In genomic region chr17:10292057-10292931, GRCh38 we compare ENCODE assay signal across 9 cellular contexts.
DNase-seq lines count a peak whose midpoint lies in the region; ATAC-seq, FAIRE-seq and TF ChIP-seq lines count a peak whose summit lies in the region.
"Had no signal": no experiment of that assay in that cellular context is flagged by ENCODE, and none has a peak within 500 bp of the region (broad histone marks: within the 10 kb centered on the region; RNA-seq: fewer than 3 reads in every experiment).

No MANE protein-coding gene starts in this region.

- H3K4me3 ChIP-seq in fibroblast of pulmonary artery (replicated peaks; ENCODE audit: low read depth, low read length), result peak overlapping the region; percentile 68
- no peak overlapping the region for H3K4me3 ChIP-seq in dorsolateral prefrontal cortex

- H3K27me3 Mint-ChIP-seq in WTC11 (ENCODE audit: low read depth), result no peaks in the 10 kb centered on the region; the same call in 1 of the 2 replicates
- H3K27me3 Mint-ChIP-seq in Calu3 (ENCODE audit: unreplicated experiment), result no peaks in the 10 kb centered on the region

- H3K27me3 ChIP-seq in dorsolateral prefrontal cortex, result peaks cover 0 to 17% (median 0%) of the 10 kb centered on the region in 45 donors

- H3K4me3 Mint-ChIP-seq in WTC11, result no peak overlapping the region
- no peak overlapping the region for H3K4me3 Mint-ChIP-seq in Calu3 (ENCODE audit: low read depth, unreplicated experiment)

- DNase-seq in activated naive CD4-positive, alpha-beta T cell treated with anti-CD3 and anti-CD28 coated beads, Interleukin-2, amount 50 U/mL, for 72 hours (ENCODE audit: low spot score in 2 of 2), result no peak
- no peak for DNase-seq in activated naive CD4-positive, alpha-beta T cell (lab: John Stamatoyannopoulos, UW)
- DNase-seq in fibroblast of pulmonary artery (ENCODE audit: low read depth) (peak; percentile 77), urothelium cell line (ENCODE audit: low spot score) (peak; percentile 70), WTC11 (ENCODE audit: low spot score) (no peak), dorsolateral prefrontal cortex (no peak), Calu3 (no peak)

- H3K4me1 Mint-ChIP-seq in WTC11 (peaks cover 12% of the 10 kb centered on the region), Calu3 (ENCODE audit: low read depth, unreplicated experiment) (no peaks in the 10 kb centered on the region)

- no peak overlapping the region for H3K27ac Mint-ChIP-seq in activated naive CD4-positive, alpha-beta T cell treated with anti-CD3 and anti-CD28 coated beads, Interleukin-2, amount 50 U/mL, for 72 hours
- no peak overlapping the region for H3K27ac Mint-ChIP-seq in WTC11
- no peak overlapping the region for H3K27ac Mint-ChIP-seq in Calu3 (ENCODE audit: unreplicated experiment)

- BruUV-seq in Calu3 (replicated peaks; lab: Mats Ljungman, UMichigan), result no TSS peak

- peaks cover 0 to 7% of the 10 kb centered on the region in 2 donors for H3K9me3 Mint-ChIP-seq in activated naive CD4-positive, alpha-beta T cell treated with anti-CD3 and anti-CD28 coated beads, Interleukin-2, amount 50 U/mL, for 72 hours
- no peaks in the 10 kb centered on the region for H3K9me3 Mint-ChIP-seq in WTC11
- peaks cover 10% of the 10 kb centered on the region for H3K9me3 Mint-ChIP-seq in Calu3 (ENCODE audit: low read depth, unreplicated experiment)

- ATAC-seq in activated naive CD4-positive, alpha-beta T cell treated with anti-CD3 and anti-CD28 coated beads, Interleukin-2, amount 50 U/mL, for 72 hours, result peak; percentile 49 to 69
- peak; percentile 71 for ATAC-seq in HG03565 (IDR thresholded peaks at IDR 0.05; ENCODE audit: unreplicated experiment)
- ATAC-seq in WTC11, result no peak

- CTCF ChIA-PET in WTC11 (lab: Charles Lee) (interaction anchor here (0.9 to 5.9 kb wide), 4 partner anchors 61 to 364 kb away, joined by 3 to 131 read pairs (median 6); no protein-coding TSS in a partner anchor), Calu3 (lab: Charles Lee) (interaction anchor here (0.6 kb wide), 1 partner anchor 294 kb away, joined by 7 read pairs; no protein-coding TSS in a partner anchor)

- POLR2A ChIA-PET in WTC11 (lab: Charles Lee), result interaction anchor here (0.5 kb wide), 1 partner anchor 94 kb away, joined by 6 read pairs; the partner anchor contains the start of gene GAS7

- intact Hi-C loops in dorsolateral prefrontal cortex (cut with DNase I) (no loop called here), Calu3 (cut with micrococcal nuclease; ENCODE audit: unreplicated experiment) (no loop called here)

- H3K36me3 Mint-ChIP-seq in activated naive CD4-positive, alpha-beta T cell treated with anti-CD3 and anti-CD28 coated beads, Interleukin-2, amount 50 U/mL, for 72 hours, result no peaks in the 10 kb centered on the region
- H3K36me3 Mint-ChIP-seq in WTC11 (no peaks in the 10 kb centered on the region), Calu3 (ENCODE audit: insufficient read depth, unreplicated experiment) (no peaks in the 10 kb centered on the region)

- H3K27ac ChIP-seq in dorsolateral prefrontal cortex, result no peak overlapping the region
- H3K27ac ChIP-seq: C4-2B had no signal

- TF ChIP-seq CTCF in fibroblast of pulmonary artery (IDR thresholded peaks at IDR 0.05; ENCODE audit: low read length, missing control alignments), result no peak
- no peak for TF ChIP-seq CTCF in WTC11 (IDR thresholded peaks at IDR 0.05)
- TF ChIP-seq CTCF in dorsolateral prefrontal cortex (IDR thresholded peaks at IDR 0.05 in 54 of 56, conservative IDR thresholded peaks at IDR 0.05 in 2 of 56; ENCODE audit: low read depth in 1 of 56, partially characterized antibody in 56 of 56), result no peak
- no peak for TF ChIP-seq CTCF in Calu3 (IDR thresholded peaks at IDR 0.05; ENCODE audit: unreplicated experiment)

- no peak for FAIRE-seq in urothelium cell line (lab: Jason Lieb, UNC)

TF ChIP-seq in WTC11, 78 proteins besides CTCF, POLR2A, EP300 and RAD21 (continues in another document):
- TF ChIP-seq ZNF396 (CRISPR knock-in tag; IDR thresholded peaks at IDR 0.05; ENCODE audit: borderline replicate concordance) (no peak), MLX (CRISPR knock-in tag; IDR thresholded peaks at IDR 0.05) (no peak), CBFB (CRISPR knock-in tag; IDR thresholded peaks at IDR 0.05; ENCODE audit: low read depth) (no peak), CDX4 (CRISPR knock-in tag; IDR thresholded peaks at IDR 0.05; ENCODE audit: borderline replicate concordance) (no peak), RELA (CRISPR knock-in tag; IDR thresholded peaks at IDR 0.05; ENCODE audit: borderline replicate concordance) (no peak), ZNF317 (CRISPR knock-in tag; IDR thresholded peaks at IDR 0.05; ENCODE audit: borderline replicate concordance, low read depth) (no peak), GTF2I (CRISPR knock-in tag; conservative IDR thresholded peaks at IDR 0.05) (no peak), GABPB1 (CRISPR knock-in tag; IDR thresholded peaks at IDR 0.05) (no peak), ETV6 (CRISPR knock-in tag; IDR thresholded peaks at IDR 0.05) (no peak), JAZF1 (CRISPR knock-in tag; IDR thresholded peaks at IDR 0.05) (no peak), KAT7 (CRISPR knock-in tag; IDR thresholded peaks at IDR 0.05; ENCODE audit: borderline replicate concordance) (no peak), FOXJ3 (CRISPR knock-in tag; IDR thresholded peaks at IDR 0.05; ENCODE audit: borderline replicate concordance) (no peak)
- TF ChIP-seq, protein P1, sequence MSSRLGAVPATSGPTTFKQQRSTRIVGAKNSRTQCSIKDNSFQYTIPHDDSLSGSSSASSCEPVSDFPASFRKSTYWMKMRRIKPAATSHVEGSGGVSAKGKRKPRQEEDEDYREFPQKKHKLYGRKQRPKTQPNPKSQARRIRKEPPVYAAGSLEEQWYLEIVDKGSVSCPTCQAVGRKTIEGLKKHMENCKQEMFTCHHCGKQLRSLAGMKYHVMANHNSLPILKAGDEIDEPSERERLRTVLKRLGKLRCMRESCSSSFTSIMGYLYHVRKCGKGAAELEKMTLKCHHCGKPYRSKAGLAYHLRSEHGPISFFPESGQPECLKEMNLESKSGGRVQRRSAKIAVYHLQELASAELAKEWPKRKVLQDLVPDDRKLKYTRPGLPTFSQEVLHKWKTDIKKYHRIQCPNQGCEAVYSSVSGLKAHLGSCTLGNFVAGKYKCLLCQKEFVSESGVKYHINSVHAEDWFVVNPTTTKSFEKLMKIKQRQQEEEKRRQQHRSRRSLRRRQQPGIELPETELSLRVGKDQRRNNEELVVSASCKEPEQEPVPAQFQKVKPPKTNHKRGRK (CRISPR knock-in tag; IDR thresholded peaks at IDR 0.05; ENCODE audit: borderline replicate concordance), result no peak
- TF ChIP-seq, protein P2, sequence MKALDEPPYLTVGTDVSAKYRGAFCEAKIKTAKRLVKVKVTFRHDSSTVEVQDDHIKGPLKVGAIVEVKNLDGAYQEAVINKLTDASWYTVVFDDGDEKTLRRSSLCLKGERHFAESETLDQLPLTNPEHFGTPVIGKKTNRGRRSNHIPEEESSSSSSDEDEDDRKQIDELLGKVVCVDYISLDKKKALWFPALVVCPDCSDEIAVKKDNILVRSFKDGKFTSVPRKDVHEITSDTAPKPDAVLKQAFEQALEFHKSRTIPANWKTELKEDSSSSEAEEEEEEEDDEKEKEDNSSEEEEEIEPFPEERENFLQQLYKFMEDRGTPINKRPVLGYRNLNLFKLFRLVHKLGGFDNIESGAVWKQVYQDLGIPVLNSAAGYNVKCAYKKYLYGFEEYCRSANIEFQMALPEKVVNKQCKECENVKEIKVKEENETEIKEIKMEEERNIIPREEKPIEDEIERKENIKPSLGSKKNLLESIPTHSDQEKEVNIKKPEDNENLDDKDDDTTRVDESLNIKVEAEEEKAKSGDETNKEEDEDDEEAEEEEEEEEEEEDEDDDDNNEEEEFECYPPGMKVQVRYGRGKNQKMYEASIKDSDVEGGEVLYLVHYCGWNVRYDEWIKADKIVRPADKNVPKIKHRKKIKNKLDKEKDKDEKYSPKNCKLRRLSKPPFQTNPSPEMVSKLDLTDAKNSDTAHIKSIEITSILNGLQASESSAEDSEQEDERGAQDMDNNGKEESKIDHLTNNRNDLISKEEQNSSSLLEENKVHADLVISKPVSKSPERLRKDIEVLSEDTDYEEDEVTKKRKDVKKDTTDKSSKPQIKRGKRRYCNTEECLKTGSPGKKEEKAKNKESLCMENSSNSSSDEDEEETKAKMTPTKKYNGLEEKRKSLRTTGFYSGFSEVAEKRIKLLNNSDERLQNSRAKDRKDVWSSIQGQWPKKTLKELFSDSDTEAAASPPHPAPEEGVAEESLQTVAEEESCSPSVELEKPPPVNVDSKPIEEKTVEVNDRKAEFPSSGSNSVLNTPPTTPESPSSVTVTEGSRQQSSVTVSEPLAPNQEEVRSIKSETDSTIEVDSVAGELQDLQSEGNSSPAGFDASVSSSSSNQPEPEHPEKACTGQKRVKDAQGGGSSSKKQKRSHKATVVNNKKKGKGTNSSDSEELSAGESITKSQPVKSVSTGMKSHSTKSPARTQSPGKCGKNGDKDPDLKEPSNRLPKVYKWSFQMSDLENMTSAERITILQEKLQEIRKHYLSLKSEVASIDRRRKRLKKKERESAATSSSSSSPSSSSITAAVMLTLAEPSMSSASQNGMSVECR (CRISPR knock-in tag; IDR thresholded peaks at IDR 0.05; ENCODE audit: borderline replicate concordance), result no peak

Comparison
In these comparisons a context has a peak if more than half of its experiments do, and no peak if none do; other contexts are left out.
1. DNase-seq: peak in fibroblast of pulmonary artery (single experiment) and urothelium cell line (single experiment); none in activated naive CD4-positive, alpha-beta T cell treated with anti-CD3 and anti-CD28 coated beads, Interleukin-2, amount 50 U/mL, for 72 hours (0 of 2), activated naive CD4-positive, alpha-beta T cell (0 of 4), WTC11 (single experiment), dorsolateral prefrontal cortex (0 of 10) and Calu3 (single experiment).